Comparison of ENCODE assay signal across 17 cellular contexts in the genomic region with DNA sequence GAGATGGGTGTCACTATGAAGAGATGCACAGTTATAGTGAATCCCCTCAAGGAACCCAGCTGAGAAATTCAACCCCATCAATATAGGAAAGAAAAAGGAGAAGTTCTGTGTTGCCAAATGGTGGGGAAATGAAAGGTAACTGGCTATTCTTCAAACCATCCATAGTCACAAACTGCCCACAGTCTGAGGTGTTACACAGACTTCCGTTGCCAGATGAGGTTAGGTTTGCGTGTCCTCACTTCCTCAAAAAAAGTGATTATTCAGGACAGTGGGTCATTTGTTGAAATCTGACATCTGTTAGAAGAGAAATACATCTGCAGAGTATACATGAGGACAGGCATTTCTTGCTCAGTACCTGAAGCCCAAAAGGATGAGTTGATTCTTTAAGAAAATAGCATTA. TPM values are rescaled to one million over a fixed set of nuclear protein-coding genes. Genes with fewer than 3 reads are reported as not detected.
DNase-seq lines count a peak whose midpoint lies in the region; ATAC-seq, FAIRE-seq and TF ChIP-seq lines count a peak whose summit lies in the region.
"Had no signal": no experiment of that assay in that cellular context is flagged by ENCODE, and none has a peak within 500 bp of the region (broad histone marks: within the 10 kb centered on the region; RNA-seq: fewer than 3 reads in every experiment).

No MANE protein-coding gene starts in this region.

- no peak overlapping the region for H3K27ac Mint-ChIP-seq in natural killer cell treated with Interleukin-12 subunit alpha and Interleukin-12 subunit beta and Interleukin-15 and Interleukin-18, amount 100 ng/mL, for 72 hours
- H3K27ac Mint-ChIP-seq: nephron progenitor cell had no signal

- FAIRE-seq in GM12891 (lab: Jason Lieb, UNC): peak; percentile 95
- FAIRE-seq: H54 had no signal

- intact Hi-C loops in Right ventricle myocardium inferior (cut with DNase I): no loop called here

- TF ChIP-seq POLR2A in GM12891 (IDR thresholded peaks at IDR 0.05; ENCODE audit: low read depth, low read length): no peak

- peak overlapping the region; percentile 19 for H3K4me3 Mint-ChIP-seq in natural killer cell treated with Interleukin-12 subunit alpha and Interleukin-12 subunit beta and Interleukin-15 and Interleukin-18, amount 100 ng/mL, for 72 hours
- H3K4me3 Mint-ChIP-seq: nephron progenitor cell had no signal

- H3K4me1 Mint-ChIP-seq in natural killer cell treated with Interleukin-12 subunit alpha and Interleukin-12 subunit beta and Interleukin-15 and Interleukin-18, amount 100 ng/mL, for 72 hours (ENCODE audit: low read depth in 2 of 2): peaks cover 16 to 19% of the 10 kb centered on the region in 2 donors
- H3K4me1 Mint-ChIP-seq: nephron progenitor cell had no signal

- ATAC-seq in GM21528 (IDR thresholded peaks at IDR 0.05; ENCODE audit: low FRiP score, unreplicated experiment) (peak; percentile 63), HG03196 (IDR thresholded peaks at IDR 0.05; ENCODE audit: unreplicated experiment) (no peak), Right ventricle myocardium inferior (no peak)
- ATAC-seq in natural killer cell treated with Interleukin-12 subunit alpha and Interleukin-12 subunit beta and Interleukin-15 and Interleukin-18, amount 100 ng/mL, for 72 hours: peak; percentile 70 to 80
- ATAC-seq: left lung, sciatic nerve, SK-N-SH treated with all-trans-retinoic acid at 6 μM for 48 hours had no signal

- H3K27me3 Mint-ChIP-seq in natural killer cell treated with Interleukin-12 subunit alpha and Interleukin-12 subunit beta and Interleukin-15 and Interleukin-18, amount 100 ng/mL, for 72 hours: peaks cover 0 to 10% of the 10 kb centered on the region in 2 donors

- H3K36me3 Mint-ChIP-seq in natural killer cell treated with Interleukin-12 subunit alpha and Interleukin-12 subunit beta and Interleukin-15 and Interleukin-18, amount 100 ng/mL, for 72 hours: no peaks in the 10 kb centered on the region

- H3K9me3 Mint-ChIP-seq in natural killer cell treated with Interleukin-12 subunit alpha and Interleukin-12 subunit beta and Interleukin-15 and Interleukin-18, amount 100 ng/mL, for 72 hours: no peaks in the 10 kb centered on the region

- DNase-seq in GM12891 (ENCODE audit: insufficient read length, low spot score) (peak; percentile 57), NOMO-1 treated with DMSO at 0.1 percent for 48 hours (lab: John Stamatoyannopoulos, UW; ENCODE audit: unreplicated experiment) (peak; percentile 97), NCI-H345 (lab: John Stamatoyannopoulos, UW) (no peak), Right ventricle myocardium inferior (ENCODE audit: missing footprints) (no peak)
- no peak for DNase-seq in natural killer cell treated with Interleukin-12 subunit alpha and Interleukin-12 subunit beta and Interleukin-15 and Interleukin-18, amount 100 ng/mL, for 72 hours (ENCODE audit: low spot score)
- no peak for DNase-seq in activated CD8-positive, alpha-beta memory T cell treated with anti-CD3 and anti-CD28 coated beads, Interleukin-2, amount 50 U/mL, for 4 hours
- DNase-seq: activated T-cell treated with anti-CD3 and anti-CD28 coated beads, Interleukin-2, amount 50 U/mL, for 1 hour; left lung; NCI-H1417; NCI-H82; nephron progenitor cell; stomach had no signal

TF ChIP-seq in GM12891, 5 proteins besides CTCF, POLR2A, EP300 and RAD21:
- TF ChIP-seq SPI1 (IDR thresholded peaks at IDR 0.05; ENCODE audit: low read depth, low read length) (peak; percentile 98), POU2F2 (IDR thresholded peaks at IDR 0.05; ENCODE audit: low read depth, low read length) (peak; percentile 71), PAX5 (IDR thresholded peaks at IDR 0.05; ENCODE audit: insufficient read depth, low read length, severe bottlenecking) (no peak)

RNA-seq across cellular contexts. Expression of a gene that starts 9.0 kb away (rescaled TPM):
- polyA plus RNA-seq in GM12891 (2012; ENCODE audit: low read depth, missing spikeins): not detected
- total RNA-seq in natural killer cell treated with Interleukin-12 subunit alpha and Interleukin-12 subunit beta and Interleukin-15 and Interleukin-18, amount 100 ng/mL, for 72 hours: under 1 TPM; 0.22 to 0.64 TPM
- not detected for total RNA-seq in Right ventricle myocardium inferior
- total RNA-seq: sciatic nerve had no signal

RNA-seq across cellular contexts. Expression of a gene that starts 25.4 kb away (rescaled TPM):
- polyA plus RNA-seq in GM12891 (2012; ENCODE audit: low read depth, missing spikeins): not detected
- not detected for total RNA-seq in natural killer cell treated with Interleukin-12 subunit alpha and Interleukin-12 subunit beta and Interleukin-15 and Interleukin-18, amount 100 ng/mL, for 72 hours
- total RNA-seq in Right ventricle myocardium inferior: 1.2 TPM

RNA-seq across cellular contexts. Expression of a gene that starts 50.1 kb away (rescaled TPM):
- 7.1 TPM for polyA plus RNA-seq in GM12891 (2012; ENCODE audit: low read depth, missing spikeins)
- 10 to 100 TPM in 1 of 2 donors, 1 to 10 TPM in 1; 9.9 to 13.2 TPM for total RNA-seq in natural killer cell treated with Interleukin-12 subunit alpha and Interleukin-12 subunit beta and Interleukin-15 and Interleukin-18, amount 100 ng/mL, for 72 hours
- total RNA-seq in Right ventricle myocardium inferior: 7.4 TPM

Comparison
In these comparisons a context has a peak if more than half of its experiments do, and no peak if none do; other contexts are left out.
1. DNase-seq: peak in GM12891 (single experiment) and NOMO-1 treated with DMSO at 0.1 percent for 48 hours (single experiment); none in natural killer cell treated with Interleukin-12 subunit alpha and Interleukin-12 subunit beta and Interleukin-15 and Interleukin-18, amount 100 ng/mL, for 72 hours (single experiment), activated CD8-positive, alpha-beta memory T cell treated with anti-CD3 and anti-CD28 coated beads, Interleukin-2, amount 50 U/mL, for 4 hours (single experiment), NCI-H345 (single experiment) and Right ventricle myocardium inferior (single experiment).
2. ATAC-seq: peak in GM21528 (single experiment) and natural killer cell treated with Interleukin-12 subunit alpha and Interleukin-12 subunit beta and Interleukin-15 and Interleukin-18, amount 100 ng/mL, for 72 hours (2 of 2); none in HG03196 (single experiment) and Right ventricle myocardium inferior (single experiment).